32 cellular contexts compared by ENCODE assay signal in the genomic region with DNA sequence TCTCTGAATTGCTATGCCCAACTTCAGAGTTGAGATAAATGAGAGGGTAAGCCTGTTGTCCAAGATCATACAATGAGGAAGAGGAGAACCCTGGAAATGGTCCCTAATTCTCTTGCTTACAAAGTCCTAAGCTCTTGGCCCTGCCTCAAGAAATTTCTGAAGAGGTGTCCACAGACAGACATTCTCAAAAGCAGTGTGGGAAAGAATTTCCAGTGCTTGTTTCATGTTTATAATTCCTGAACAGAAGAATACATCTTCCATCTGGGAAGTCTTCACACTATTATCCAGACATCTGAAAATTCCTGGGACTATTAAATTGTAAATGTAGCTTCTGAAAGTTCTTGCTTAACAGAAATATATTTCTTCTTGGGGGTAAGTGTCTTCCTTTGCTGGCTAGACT.
"Had no signal": no experiment of that assay in that cellular context is flagged by ENCODE, and none has a peak within 500 bp of the region (broad histone marks: within the 10 kb centered on the region; RNA-seq: fewer than 3 reads in every experiment).

No MANE protein-coding gene starts in this region.

- H3K36me3 ChIP-seq: adrenal gland, brain microvascular endothelial cell, breast epithelium had no signal

- ATAC-seq: activated CD8-positive, alpha-beta T cell treated with anti-CD3 and anti-CD28 coated beads for 36 hours; activated naive CD4-positive, alpha-beta T cell treated with anti-CD3 and anti-CD28 coated beads, Interleukin-2, amount 50 U/mL, for 72 hours; activated T-cell treated with anti-CD3 and anti-CD28 coated beads, Interleukin-2, amount 50 U/mL, for 4 hours; activated T-cell treated with anti-CD3 and anti-CD28 coated beads, Interleukin-2, amount 50 U/mL, for 72 hours; activated T-helper 17 cell treated with anti-CD3 and anti-CD28 coated beads, Interleukin-2, amount 50 U/mL, for 72 hours; body of pancreas had no signal

- H3K4me3 ChIP-seq: adrenal gland, body of pancreas, breast epithelium had no signal

- H3K4me1 ChIP-seq: adrenal gland, body of pancreas, breast epithelium had no signal

- H3K27ac ChIP-seq: adrenal gland, body of pancreas, brain microvascular endothelial cell, breast epithelium, VCaP had no signal

- H3K27me3 ChIP-seq: adrenal gland, body of pancreas, brain microvascular endothelial cell, breast epithelium had no signal

- DNase-seq: activated B cell treated with CpG ODN at 0.5 μM for 24 hours; activated CD4-positive, alpha-beta memory T cell treated with anti-CD3 and anti-CD28 coated beads for 36 hours; activated CD4-positive, alpha-beta T cell treated with anti-CD3 and anti-CD28 coated beads for 4 hours; activated CD4-positive, alpha-beta T cell treated with anti-CD3 and anti-CD28 coated beads, Interleukin-2, amount 10 ng/mL, durations not matched to agents 24 days and 14 days; activated CD4-positive, alpha-beta T cell treated with anti-CD3 and anti-CD28 coated beads, Interleukin-2, amount 50 U/mL, for 1 hour; activated CD4-positive, alpha-beta T cell treated with anti-CD3 and anti-CD28 coated beads, Interleukin-2, amount 50 U/mL, for 4 hours; activated CD4-positive, CD25-positive, alpha-beta regulatory T cell treated with anti-CD3 and anti-CD28 coated beads, Interleukin-2, amount 50 U/mL, for 72 hours; activated CD8-positive, alpha-beta memory T cell treated with anti-CD3 and anti-CD28 coated beads, Interleukin-2, amount 50 U/mL, for 4 hours; activated CD8-positive, alpha-beta T cell treated with anti-CD3 and anti-CD28 coated beads for 36 hours; activated effector memory CD4-positive, alpha-beta T cell treated with anti-CD3 and anti-CD28 coated beads, Interleukin-2, amount 50 U/mL, for 16 hours; activated gamma-delta T cell treated with Interleukin-2 at 50 U/mL for 16 hours; activated naive CD4-positive, alpha-beta T cell; activated naive CD4-positive, alpha-beta T cell treated with anti-CD3 and anti-CD28 coated beads for 36 hours; activated naive CD4-positive, alpha-beta T cell treated with anti-CD3 and anti-CD28 coated beads, Interleukin-2, amount 50 U/mL, for 16 hours; activated naive CD8-positive, alpha-beta T cell treated with anti-CD3 and anti-CD28 coated beads for 36 hours; activated T-cell treated with anti-CD3 and anti-CD28 coated beads for 4 hours; activated T-cell treated with anti-CD3 and anti-CD28 coated beads, Interleukin-2, amount 50 U/mL, for 1 hour; activated T-cell treated with anti-CD3 and anti-CD28 coated beads, Interleukin-2, amount 50 U/mL, for 4 hours; activated T-cell treated with anti-CD3 and anti-CD28 coated beads, Interleukin-2, amount 50 U/mL, for 72 hours; adrenal gland; amniotic stem cell; aorta; body of pancreas; brain microvascular endothelial cell; central memory CD4-positive, alpha-beta T cell; T-helper 1 cell; T-helper 2 cell; T-helper 9 cell had no signal

- H3K9me3 ChIP-seq: adrenal gland, body of pancreas, breast epithelium had no signal
